9 cellular contexts compared by ENCODE assay signal in genomic region chr18:49858309-49859005, GRCh38. TPM values are rescaled to one million over a fixed set of nuclear protein-coding genes. Genes with fewer than 3 reads are reported as not detected.
DNase-seq lines count a peak whose midpoint lies in the region; ATAC-seq and TF ChIP-seq lines count a peak whose summit lies in the region.
"Had no signal": no experiment of that assay in that cellular context is flagged by ENCODE, and none has a peak within 500 bp of the region (broad histone marks: within the 10 kb centered on the region; RNA-seq: fewer than 3 reads in every experiment).

No MANE protein-coding gene starts in this region.

- no peak overlapping the region for H3K4me3 ChIP-seq in CD4-positive, alpha-beta memory T cell (ENCODE audit: low read length in 2 of 2)
- H3K4me3 ChIP-seq in OCI-LY1 (ENCODE audit: low read depth, low read length, poor library complexity, severe bottlenecking) = no peak overlapping the region

- H3K9me3 Mint-ChIP-seq in CD4-positive, alpha-beta memory T cell = no peaks in the 10 kb centered on the region
- no peaks in the 10 kb centered on the region for H3K9me3 Mint-ChIP-seq in natural killer cell
- H3K9me3 Mint-ChIP-seq: T-helper 1 cell treated with Interleukin-12 subunit alpha and Interleukin-12 subunit beta and Interleukin-4 antibody, amounts not matched to agents 30 μg/mL and 1 μg/mL, for 36 hours had no signal

- no peaks in the 10 kb centered on the region for H3K36me3 Mint-ChIP-seq in CD4-positive, alpha-beta memory T cell
- H3K36me3 Mint-ChIP-seq in natural killer cell = no peaks in the 10 kb centered on the region

- no peak overlapping the region for H3K4me3 Mint-ChIP-seq in CD4-positive, alpha-beta memory T cell
- no peak overlapping the region for H3K4me3 Mint-ChIP-seq in natural killer cell
- H3K4me3 Mint-ChIP-seq: T-helper 1 cell treated with Interleukin-12 subunit alpha and Interleukin-12 subunit beta and Interleukin-4 antibody, amounts not matched to agents 30 μg/mL and 1 μg/mL, for 36 hours had no signal

- H3K4me1 ChIP-seq in CD4-positive, alpha-beta memory T cell (ENCODE audit: insufficient read depth, low read length) = no peaks in the 10 kb centered on the region
- no peaks in the 10 kb centered on the region for H3K4me1 ChIP-seq in OCI-LY1 (ENCODE audit: insufficient read depth, low read length, severe bottlenecking)

- H3K27ac ChIP-seq in CD4-positive, alpha-beta memory T cell (ENCODE audit: low read depth, low read length) = no peak overlapping the region
- H3K27ac ChIP-seq in OCI-LY1 (ENCODE audit: low read depth, low read length, poor library complexity, severe bottlenecking) (no peak overlapping the region), substantia nigra (ENCODE audit: low read depth, low read length, poor library complexity, severe bottlenecking) (no peak overlapping the region)

- TF ChIP-seq CTCF in OCI-LY1 (IDR thresholded peaks at IDR 0.05; ENCODE audit: low read length) (peak; percentile 91), natural killer cell (IDR thresholded peaks at IDR 0.05) (peak; percentile 94)

- no peak overlapping the region for H2AFZ ChIP-seq in OCI-LY1 (ENCODE audit: low read length)

- no peaks in the 10 kb centered on the region for H3K4me1 Mint-ChIP-seq in CD4-positive, alpha-beta memory T cell
- H3K4me1 Mint-ChIP-seq in natural killer cell = peaks cover 9 to 12% of the 10 kb centered on the region in 2 donors

- H4K20me1 ChIP-seq in OCI-LY1 (ENCODE audit: insufficient read depth, low read length) = no peaks in the 10 kb centered on the region

- POLR2A ChIA-PET in CD4-positive, alpha-beta memory T cell (lab: Charles Lee; ENCODE audit: partially characterized antibody) = no interaction called here

- no peaks in the 10 kb centered on the region for H3K9me2 ChIP-seq in OCI-LY1 (ENCODE audit: low read depth, low read length)

- DNase-seq in CD4-positive, alpha-beta memory T cell = peak in 4 of 5 donors; percentile 28 to 47 (median 44)
- peak; percentile 67 for DNase-seq in HK-2 (ENCODE audit: unreplicated experiment)
- peak; percentile 62 for DNase-seq in activated T-cell treated with anti-CD3 and anti-CD28 coated beads, Interleukin-2, amount 50 U/mL, for 1 hour
- peak; percentile 57 for DNase-seq in fibroblast of gingiva (ENCODE audit: low read depth)
- DNase-seq in natural killer cell = peak; percentile 54
- DNase-seq in substantia nigra (lab: John Stamatoyannopoulos, UW) = peak in 36 of 49 donors; percentile 11 to 68 (median 39)

- no peaks in the 10 kb centered on the region for H3K9me3 ChIP-seq in CD4-positive, alpha-beta memory T cell (ENCODE audit: control insufficient read depth in 1 of 2, low read length in 2 of 2)
- no peaks in the 10 kb centered on the region for H3K9me3 ChIP-seq in OCI-LY1 (ENCODE audit: low read length)

- no peak overlapping the region for H3K4me2 ChIP-seq in OCI-LY1 (ENCODE audit: low read length)

- H3F3A ChIP-seq in OCI-LY1 (ENCODE audit: insufficient read depth, low read length) = no peaks in the 10 kb centered on the region

- no peaks in the 10 kb centered on the region for H3K36me3 ChIP-seq in CD4-positive, alpha-beta memory T cell (ENCODE audit: insufficient read depth, low read length)
- H3K36me3 ChIP-seq in OCI-LY1 (ENCODE audit: insufficient read depth, low read length) = no peaks in the 10 kb centered on the region

- no peak overlapping the region for H3K9ac ChIP-seq in OCI-LY1 (ENCODE audit: low read length)

- H3K27ac Mint-ChIP-seq in CD4-positive, alpha-beta memory T cell = no peak overlapping the region
- no peak overlapping the region for H3K27ac Mint-ChIP-seq in natural killer cell
- H3K27ac Mint-ChIP-seq: T-helper 1 cell treated with Interleukin-12 subunit alpha and Interleukin-12 subunit beta and Interleukin-4 antibody, amounts not matched to agents 30 μg/mL and 1 μg/mL, for 36 hours had no signal

- ATAC-seq in natural killer cell (peak in 2 of 3 donors; percentile 63 to 67), GM19023 (IDR thresholded peaks at IDR 0.05; ENCODE audit: unreplicated experiment) (no peak)

- CTCF ChIA-PET in CD4-positive, alpha-beta memory T cell (lab: Charles Lee; ENCODE audit: partially characterized antibody) = interaction anchor here (0.7 to 10.7 kb wide), 30 partner anchors 9 to 1383 kb away, joined by 3 to 287 read pairs (median 5); no protein-coding TSS in a partner anchor

- H3K27me3 ChIP-seq in CD4-positive, alpha-beta memory T cell (ENCODE audit: insufficient read depth, low read length) = no peaks in the 10 kb centered on the region
- H3K27me3 ChIP-seq in OCI-LY1 (ENCODE audit: insufficient read depth, low read length) = no peaks in the 10 kb centered on the region

- H3K27me3 Mint-ChIP-seq in CD4-positive, alpha-beta memory T cell = peaks cover 0 to 2% of the 10 kb centered on the region in 2 donors
- H3K27me3 Mint-ChIP-seq in natural killer cell (ENCODE audit: low read depth in 2 of 2) = no peaks in the 10 kb centered on the region

- intact Hi-C loops in CD4-positive, alpha-beta memory T cell (cut with micrococcal nuclease) = loop anchor here (1.0 kb wide), 4 partner anchors 299 to 1183 kb away; no protein-coding TSS in a partner anchor
- intact Hi-C loops in natural killer cell (cut with micrococcal nuclease) = loop anchor here (1.0 kb wide), 2 partner anchors 299 to 348 kb away; no protein-coding TSS in a partner anchor

- no peaks in the 10 kb centered on the region for H3K79me2 ChIP-seq in OCI-LY1 (ENCODE audit: insufficient read depth, low read length)

RNA-seq across cellular contexts. Expression of gene ACAA2, which starts 45.1 kb away (rescaled TPM):
- 10 to 100 TPM; 21.8 to 23.8 TPM for total RNA-seq in CD4-positive, alpha-beta memory T cell
- polyA plus RNA-seq in CD4-positive, alpha-beta memory T cell = 100 to 1,000 TPM in 1 of 2 donors, 10 to 100 TPM in 1; 64.4 to 150 TPM
- 10 to 100 TPM; 47.0 to 71.7 (median 59.2) TPM for total RNA-seq in natural killer cell
